Comparison of ENCODE assay signal across 24 cellular contexts in genomic region chr11:70206977-70207376, GRCh38. TPM values are rescaled to one million over a fixed set of nuclear protein-coding genes. Genes with fewer than 3 reads are reported as not detected.
DNase-seq lines count a peak whose midpoint lies in the region; ATAC-seq and TF ChIP-seq lines count a peak whose summit lies in the region.
"Had no signal": no experiment of that assay in that cellular context is flagged by ENCODE, and none has a peak within 500 bp of the region (broad histone marks: within the 10 kb centered on the region; RNA-seq: fewer than 3 reads in every experiment).

No MANE protein-coding gene starts in this region.

- H3K27me3 ChIP-seq in cardiac muscle cell, result no peaks in the 10 kb centered on the region
- no peaks in the 10 kb centered on the region for H3K27me3 ChIP-seq in heart right ventricle
- H3K27me3 ChIP-seq in H7 (ENCODE audit: control insufficient read depth, insufficient read depth, low read length), result no peaks in the 10 kb centered on the region
- peaks cover 2% of the 10 kb centered on the region; the same call in 1 of the 2 replicates for H3K27me3 ChIP-seq in MM.1S (replicated peaks; ENCODE audit: insufficient read depth, low read length)
- H3K27me3 ChIP-seq: BLaER1, MG63 had no signal

- H3K27me3 Mint-ChIP-seq in central memory CD8-positive, alpha-beta T cell, result no peaks in the 10 kb centered on the region

- H3K27ac Mint-ChIP-seq in central memory CD8-positive, alpha-beta T cell (ENCODE audit: low read depth), result peak overlapping the region; percentile 22
- H3K27ac Mint-ChIP-seq in stimulated activated effector memory CD8-positive, alpha-beta T cell treated with anti-CD3 and anti-CD28 coated beads, Interleukin-12 subunit alpha, Interleukin-12 subunit beta, amount 100 ng/mL, for 72 hours, result peak overlapping the region; percentile 98

- H3K4me3 Mint-ChIP-seq in central memory CD8-positive, alpha-beta T cell, result no peak overlapping the region
- H3K4me3 Mint-ChIP-seq in stimulated activated effector memory CD8-positive, alpha-beta T cell treated with anti-CD3 and anti-CD28 coated beads, Interleukin-12 subunit alpha, Interleukin-12 subunit beta, amount 100 ng/mL, for 72 hours, result no peak overlapping the region

- H3K4me3 ChIP-seq in cardiac muscle cell, result no peak overlapping the region
- no peak overlapping the region for H3K4me3 ChIP-seq in heart right ventricle
- H3K4me3 ChIP-seq in H7 (ENCODE audit: insufficient read depth, low read depth, low read length), result no peak overlapping the region
- no peak overlapping the region for H3K4me3 ChIP-seq in MM.1S (ENCODE audit: low read length)
- H3K4me3 ChIP-seq: BLaER1, GM12878, MG63, PC-9 had no signal

- ATAC-seq in heart right ventricle (no peak), HG03521 (IDR thresholded peaks at IDR 0.05; ENCODE audit: unreplicated experiment) (no peak)
- no peak for ATAC-seq in central memory CD8-positive, alpha-beta T cell (replicated peaks; ENCODE audit: extremely low read depth, poor library complexity, severe bottlenecking)
- ATAC-seq in stimulated activated effector memory CD8-positive, alpha-beta T cell treated with anti-CD3 and anti-CD28 coated beads, Interleukin-12 subunit alpha, Interleukin-12 subunit beta, amount 100 ng/mL, for 72 hours, result no peak
- ATAC-seq: GM12878, HepG2 had no signal

- H3F3A ChIP-seq in MM.1S (ENCODE audit: insufficient read depth, low read length), result peaks cover 12% of the 10 kb centered on the region

- no peaks in the 10 kb centered on the region for H3K9me2 ChIP-seq in MM.1S (replicated peaks; ENCODE audit: insufficient read depth, low read length)

- H3K4me1 ChIP-seq in cardiac muscle cell (ENCODE audit: low read depth) (peaks cover 14% of the 10 kb centered on the region), heart right ventricle (peaks cover 8 to 40% (median 23%) of the 10 kb centered on the region in 9 donors), MM.1S (ENCODE audit: low read length) (no peaks in the 10 kb centered on the region)

- H3K27ac ChIP-seq in cardiac muscle cell, result peak overlapping the region; percentile 20
- H3K27ac ChIP-seq in heart right ventricle, result no peak overlapping the region
- no peak overlapping the region for H3K27ac ChIP-seq in MM.1S (ENCODE audit: low read length)
- H3K27ac ChIP-seq: BLaER1, PC-9 had no signal

- no peak overlapping the region for H2AFZ ChIP-seq in MM.1S (ENCODE audit: low read length)
- H2AFZ ChIP-seq: PC-9 had no signal

- peaks cover 50% of the 10 kb centered on the region for H3K4me1 Mint-ChIP-seq in central memory CD8-positive, alpha-beta T cell
- H3K4me1 Mint-ChIP-seq in stimulated activated effector memory CD8-positive, alpha-beta T cell treated with anti-CD3 and anti-CD28 coated beads, Interleukin-12 subunit alpha, Interleukin-12 subunit beta, amount 100 ng/mL, for 72 hours, result peaks cover 62% of the 10 kb centered on the region

- no peak for TF ChIP-seq CTCF in cardiac muscle cell (IDR thresholded peaks at IDR 0.05; ENCODE audit: low read depth, low read length)
- TF ChIP-seq CTCF in heart right ventricle (IDR thresholded peaks at IDR 0.05), result no peak
- TF ChIP-seq CTCF in MM.1S (IDR thresholded peaks at IDR 0.05; ENCODE audit: low read length), result no peak

- WGBS in heart right ventricle, 2 donors, result 53 to 60% methylated on average over 6 of the region's 6 CpGs

- DNase-seq in cardiac muscle cell (ENCODE audit: low read depth in 1 of 2, low spot score in 1 of 2) (no peak), heart right ventricle (no peak), H7 (peak; percentile 16), MM.1S (no peak)
- DNase-seq in central memory CD8-positive, alpha-beta T cell (ENCODE audit: low spot score in 2 of 2), result no peak
- DNase-seq in stimulated activated effector memory CD8-positive, alpha-beta T cell treated with anti-CD3 and anti-CD28 coated beads, Interleukin-12 subunit alpha, Interleukin-12 subunit beta, amount 100 ng/mL, for 72 hours (ENCODE audit: low spot score in 2 of 2), result no peak
- DNase-seq in stimulated activated CD4-positive, alpha-beta T cell treated with anti-CD3 and anti-CD28 coated beads, Interleukin-4, amount 100 ng/mL, for 4 hours, result no peak
- DNase-seq: CD4-positive, CD25-positive, alpha-beta regulatory T cell; DMS 273 treated with DMSO at 0.1 percent for 48 hours; DMS79; EL; GDM1; Kasumi-1; MG63; NCI-H2029; NCI-H2227 treated with DMSO at 0.1 percent for 48 hours; NCI-H526 treated with DMSO at 0.1 percent for 48 hours; PC-9; RPMI8226; SHP77 had no signal

- intact Hi-C loops in heart right ventricle (cut with DNase I), result no loop called here

- H3K36me3 ChIP-seq in cardiac muscle cell, result no peaks in the 10 kb centered on the region
- H3K36me3 ChIP-seq in heart right ventricle, result peaks cover 0 to 54% (median 16%) of the 10 kb centered on the region in 9 donors
- H3K36me3 ChIP-seq in H7 (replicated peaks; ENCODE audit: control insufficient read depth, insufficient read depth, low read length), result peaks cover 23% of the 10 kb centered on the region
- H3K36me3 ChIP-seq in MM.1S (replicated peaks; ENCODE audit: insufficient read depth, low read length), result no peaks in the 10 kb centered on the region; the same call in 1 of the 2 replicates

- H3K36me3 Mint-ChIP-seq in central memory CD8-positive, alpha-beta T cell (ENCODE audit: insufficient read depth), result peaks cover 39% of the 10 kb centered on the region
- peaks cover 71% of the 10 kb centered on the region for H3K36me3 Mint-ChIP-seq in stimulated activated effector memory CD8-positive, alpha-beta T cell treated with anti-CD3 and anti-CD28 coated beads, Interleukin-12 subunit alpha, Interleukin-12 subunit beta, amount 100 ng/mL, for 72 hours

- H3K9me3 ChIP-seq in cardiac muscle cell (ENCODE audit: low read depth), result no peaks in the 10 kb centered on the region
- H3K9me3 ChIP-seq in heart right ventricle, result no peaks in the 10 kb centered on the region
- no peaks in the 10 kb centered on the region for H3K9me3 ChIP-seq in MM.1S (replicated peaks; ENCODE audit: insufficient read depth, low read length)
- H3K9me3 ChIP-seq: BLaER1, MG63 had no signal

- H3K9ac ChIP-seq in MM.1S (ENCODE audit: low read length), result no peak overlapping the region

- H3K79me2 ChIP-seq in MM.1S (ENCODE audit: low read length), result peaks cover 40% of the 10 kb centered on the region

- no peaks in the 10 kb centered on the region for H4K20me1 ChIP-seq in MM.1S (ENCODE audit: insufficient read depth, low read length)

- no peak overlapping the region for H3K4me2 ChIP-seq in MM.1S (ENCODE audit: low read depth, low read length)
- H3K4me2 ChIP-seq: BLaER1, PC-9 had no signal

- H3K9me3 Mint-ChIP-seq in central memory CD8-positive, alpha-beta T cell, result no peaks in the 10 kb centered on the region
- H3K9me3 Mint-ChIP-seq in stimulated activated effector memory CD8-positive, alpha-beta T cell treated with anti-CD3 and anti-CD28 coated beads, Interleukin-12 subunit alpha, Interleukin-12 subunit beta, amount 100 ng/mL, for 72 hours, result no peaks in the 10 kb centered on the region

RNA-seq across cellular contexts. Expression of gene FADD, which starts 3.9 kb away (rescaled TPM):
- total RNA-seq in cardiac muscle cell (30.1 and 34.0 TPM in 2 replicates), heart right ventricle (10 to 100 TPM in 4 of 10 donors, 1 to 10 TPM in 6; 6.7 to 12.7 (median 9.0) TPM)
- polyA plus RNA-seq in cardiac muscle cell (34.8 and 37.1 TPM in 2 replicates), heart right ventricle (10 to 100 TPM in 1 of 2 donors, 1 to 10 TPM in 1; 4.8 to 16.9 TPM)
- 100 and 101 TPM in 2 replicates for total RNA-seq in H7 (2014; rRNA removed; shearing (Covaris generic))
